Comparison of ENCODE assay signal across 8 cellular contexts in genomic region chr6:84220809-84221409, GRCh38. TPM values are rescaled to one million over a fixed set of nuclear protein-coding genes. Genes with fewer than 3 reads are reported as not detected.
A peak's percentile ranks its signal among the peaks of the same experiment; 100 is the strongest.
DNase-seq lines count a peak whose midpoint lies in the region; ATAC-seq and TF ChIP-seq lines count a peak whose summit lies in the region.

No MANE protein-coding gene starts in this region.

- H3K36me3 Mint-ChIP-seq in activated B cell treated with CpG ODN at 0.5 μM for 24 hours (ENCODE audit: low read depth): no peaks in the 10 kb centered on the region
- H3K36me3 Mint-ChIP-seq in CD8-positive, alpha-beta memory T cell: peaks cover 0 to 9% (median 7%) of the 10 kb centered on the region in 3 donors

- intact Hi-C loops in activated B cell treated with CpG ODN at 0.5 μM for 24 hours (cut with micrococcal nuclease): loop anchor here (1.0 to 10.0 kb wide), 4 partner anchors 337 to 1244 kb away; no protein-coding TSS in a partner anchor

- POLR2A ChIA-PET in BJ (lab: Charles Lee): no interaction called here
- POLR2A ChIA-PET in activated B cell treated with CpG ODN at 0.5 μM for 24 hours (lab: Charles Lee): no interaction called here
- POLR2A ChIA-PET in CD8-positive, alpha-beta memory T cell (lab: Charles Lee): no interaction called here

- no peak overlapping the region for H3K4me3 Mint-ChIP-seq in activated B cell treated with CpG ODN at 0.5 μM for 24 hours
- no peak overlapping the region for H3K4me3 Mint-ChIP-seq in CD8-positive, alpha-beta memory T cell

- no peaks in the 10 kb centered on the region for H3K9me3 ChIP-seq in CD8-positive, alpha-beta memory T cell (ENCODE audit: low read length)

- no peak overlapping the region for H3K27ac ChIP-seq in CD8-positive, alpha-beta memory T cell (ENCODE audit: low read depth, low read length)
- no peak overlapping the region for H3K27ac ChIP-seq in substantia nigra (ENCODE audit: low read depth, low read length, poor library complexity, severe bottlenecking)

- no peaks in the 10 kb centered on the region for H3K27me3 ChIP-seq in BJ (ENCODE audit: control insufficient read depth, insufficient read depth, low read length)
- H3K27me3 ChIP-seq in CD8-positive, alpha-beta memory T cell (ENCODE audit: insufficient read depth, low read length, poor library complexity, severe bottlenecking): no peaks in the 10 kb centered on the region

- no peak overlapping the region for H3K4me3 ChIP-seq in BJ (ENCODE audit: low read depth, low read length)
- H3K4me3 ChIP-seq in CD8-positive, alpha-beta memory T cell (ENCODE audit: low read length): no peak overlapping the region

- no peaks in the 10 kb centered on the region for H3K9me3 Mint-ChIP-seq in activated B cell treated with CpG ODN at 0.5 μM for 24 hours
- no peaks in the 10 kb centered on the region for H3K9me3 Mint-ChIP-seq in CD8-positive, alpha-beta memory T cell

- H3K4me1 ChIP-seq in CD8-positive, alpha-beta memory T cell (ENCODE audit: insufficient read depth, low read length): no peaks in the 10 kb centered on the region

- peaks cover 5% of the 10 kb centered on the region for H3K4me1 Mint-ChIP-seq in activated B cell treated with CpG ODN at 0.5 μM for 24 hours
- peaks cover 9 to 12% (median 10%) of the 10 kb centered on the region in 3 donors for H3K4me1 Mint-ChIP-seq in CD8-positive, alpha-beta memory T cell

- no peaks in the 10 kb centered on the region for H3K27me3 Mint-ChIP-seq in activated B cell treated with CpG ODN at 0.5 μM for 24 hours
- no peaks in the 10 kb centered on the region for H3K27me3 Mint-ChIP-seq in CD8-positive, alpha-beta memory T cell

- TF ChIP-seq CTCF in BJ (IDR thresholded peaks at IDR 0.05; ENCODE audit: insufficient read depth, low read depth, low read length) (peak; percentile 44), activated B cell treated with CpG ODN at 0.5 μM for 24 hours (IDR thresholded peaks at IDR 0.05) (peak; percentile 35)

- no peaks in the 10 kb centered on the region for H3K36me3 ChIP-seq in BJ (ENCODE audit: control insufficient read depth, insufficient read depth, low read length)
- no peaks in the 10 kb centered on the region for H3K36me3 ChIP-seq in CD8-positive, alpha-beta memory T cell (ENCODE audit: insufficient read depth, low read length)

- DNase-seq in BJ (ENCODE audit: low read depth) (no peak), activated B cell treated with CpG ODN at 0.5 μM for 24 hours (no peak), left lobe of liver (ENCODE audit: low spot score) (no peak), substantia nigra (lab: John Stamatoyannopoulos, UW) (no peak)
- no peak for DNase-seq in CD8-positive, alpha-beta memory T cell

- CTCF ChIA-PET in BJ (lab: Yijun Ruan, JAX): interaction anchor here (0.8 to 2.8 kb wide), 10 partner anchors 11 to 606 kb away, joined by 3 to 20 read pairs (median 4); partner anchors contain the start of gene CYB5R4
- CTCF ChIA-PET in activated B cell treated with CpG ODN at 0.5 μM for 24 hours (lab: Charles Lee): interaction anchor here (0.8 to 3.9 kb wide), 5 partner anchors 335 to 606 kb away, joined by 4 to 21 read pairs (median 6); no protein-coding TSS in a partner anchor
- CTCF ChIA-PET in CD8-positive, alpha-beta memory T cell (lab: Charles Lee): interaction anchor here (1.1 to 1.2 kb wide), 2 partner anchors 9 to 335 kb away, joined by 3 read pairs; no protein-coding TSS in a partner anchor

- ATAC-seq in GM21367 (IDR thresholded peaks at IDR 0.05; ENCODE audit: unreplicated experiment) (peak; percentile 55), activated B cell treated with CpG ODN at 0.5 μM for 24 hours (ENCODE audit: low read depth) (no peak), left lobe of liver (peak; percentile 34), HG03196 (IDR thresholded peaks at IDR 0.05; ENCODE audit: unreplicated experiment) (no peak), HG02981 (IDR thresholded peaks at IDR 0.05; ENCODE audit: unreplicated experiment) (no peak)

- no peak overlapping the region for H3K27ac Mint-ChIP-seq in activated B cell treated with CpG ODN at 0.5 μM for 24 hours
- no peak overlapping the region for H3K27ac Mint-ChIP-seq in CD8-positive, alpha-beta memory T cell

RNA-seq across cellular contexts. Expression of gene CEP162, which starts 6.5 kb away (rescaled TPM):
- 0.75 and 2.2 TPM in 2 replicates for polyA plus RNA-seq in BJ (2011; rRNA removed)
- 0.38 and 1.4 TPM in 2 replicates for polyA minus RNA-seq in BJ (2011; rRNA and poly(A)+ RNA removed)
- total RNA-seq in activated B cell treated with CpG ODN at 0.5 μM for 24 hours (7.9 and 13.8 TPM in 2 replicates), left lobe of liver (1.7 TPM)
- total RNA-seq in CD8-positive, alpha-beta memory T cell: 1 to 10 TPM; 5.5 to 6.0 TPM
- 5.6 TPM for polyA plus RNA-seq in CD8-positive, alpha-beta memory T cell

Comparison
In these comparisons a context has a peak if more than half of its experiments do, and no peak if none do; other contexts are left out.
1. ATAC-seq: peak in GM21367 (single experiment) and left lobe of liver (single experiment); none in activated B cell treated with CpG ODN at 0.5 μM for 24 hours (single experiment), HG03196 (single experiment) and HG02981 (single experiment).